10 cellular contexts compared by ENCODE assay signal in genomic region chr2:96534131-96534530, GRCh38. TPM values are rescaled to one million over a fixed set of nuclear protein-coding genes. Genes with fewer than 3 reads are reported as not detected.
A peak's percentile ranks its signal among the peaks of the same experiment; 100 is the strongest.
DNase-seq lines count a peak whose midpoint lies in the region; TF ChIP-seq lines count a peak whose summit lies in the region.
"Had no signal": no experiment of that assay in that cellular context is flagged by ENCODE, and none has a peak within 500 bp of the region (broad histone marks: within the 10 kb centered on the region; RNA-seq: fewer than 3 reads in every experiment).

No MANE protein-coding gene starts in this region.

- 87% methylated on average over 4 of the region's 4 CpGs; no CpG with 5 or more reads in 1 of the 2 experiments for WGBS in endodermal cell (ENCODE audit: insufficient coverage in 1 of 2, insufficient read length in 1 of 2), 2 experiments

- no peak overlapping the region for H3K4me3 Mint-ChIP-seq in endodermal cell
- H3K4me3 Mint-ChIP-seq: activated B cell treated with CpG ODN at 0.5 μM for 24 hours had no signal

- POLR2A ChIA-PET in PC-9 (lab: Charles Lee; ENCODE audit: unreplicated experiment) = no interaction called here

- no peaks in the 10 kb centered on the region for H3K36me3 Mint-ChIP-seq in endodermal cell (ENCODE audit: low read depth)

- peak overlapping the region; percentile 86 for H3K4me2 ChIP-seq in PC-9

- TF ChIP-seq POLR2A in breast epithelium (IDR thresholded peaks at IDR 0.05) = no peak

- CTCF ChIA-PET in PC-9 (lab: Charles Lee) = interaction anchor here (0.6 kb wide), 1 partner anchor 267 kb away, joined by 3 read pairs; no protein-coding TSS in a partner anchor

- peaks cover 32% of the 10 kb centered on the region for H3K27me3 Mint-ChIP-seq in endodermal cell (ENCODE audit: insufficient read depth)
- H3K27me3 Mint-ChIP-seq: activated B cell treated with CpG ODN at 0.5 μM for 24 hours had no signal

- H3K36me3 ChIP-seq in PC-9 (ENCODE audit: low read depth) = no peaks in the 10 kb centered on the region
- no peaks in the 10 kb centered on the region for H3K36me3 ChIP-seq in breast epithelium
- H3K36me3 ChIP-seq in muscle layer of colon (ENCODE audit: insufficient read depth, low read length) = no peaks in the 10 kb centered on the region
- no peaks in the 10 kb centered on the region for H3K36me3 ChIP-seq in endodermal cell (ENCODE audit: control insufficient read depth, insufficient read depth, low read length)
- no peaks in the 10 kb centered on the region for H3K36me3 ChIP-seq in BE2C

- TF ChIP-seq CTCF in PC-9 (conservative IDR thresholded peaks at IDR 0.05) = no peak
- no peak for TF ChIP-seq CTCF in breast epithelium (IDR thresholded peaks at IDR 0.05)
- TF ChIP-seq CTCF in endodermal cell (conservative IDR thresholded peaks at IDR 0.05) = no peak
- no peak for TF ChIP-seq CTCF in BE2C (IDR thresholded peaks at IDR 0.05; ENCODE audit: low read depth, low read length)

- H3K27ac Mint-ChIP-seq in endodermal cell = no peak overlapping the region

- no peaks in the 10 kb centered on the region for H3K9me3 ChIP-seq in PC-9 (ENCODE audit: insufficient read depth, low read depth)
- H3K9me3 ChIP-seq in breast epithelium = no peaks in the 10 kb centered on the region
- no peaks in the 10 kb centered on the region for H3K9me3 ChIP-seq in muscle layer of colon (ENCODE audit: low read length)
- H3K9me3 ChIP-seq in endodermal cell (ENCODE audit: control insufficient read depth, low read length) = no peaks in the 10 kb centered on the region
- no peaks in the 10 kb centered on the region for H3K9me3 ChIP-seq in BE2C

- intact Hi-C loops in PC-9 (cut with micrococcal nuclease; ENCODE audit: unreplicated experiment) = loop anchor here (5.0 kb wide), 2 partner anchors 227 to 283 kb away; partner anchors contain the start of genes CNNM3 and SNRNP200
- intact Hi-C loops in breast epithelium (cut with DNase I; ENCODE audit: low total_unique reads) = no loop called here

- H3K4me1 ChIP-seq in PC-9 (replicated peaks; ENCODE audit: insufficient read depth) (peaks cover 36% of the 10 kb centered on the region), breast epithelium (peaks cover 40 to 41% of the 10 kb centered on the region in 2 donors), muscle layer of colon (ENCODE audit: insufficient read depth, low read length) (peaks cover 50% of the 10 kb centered on the region), endodermal cell (ENCODE audit: control insufficient read depth, insufficient read depth, low read length) (no peaks in the 10 kb centered on the region), BE2C (no peaks in the 10 kb centered on the region)

- no peaks in the 10 kb centered on the region; the same call in 1 of the 2 replicates for H3K79me2 ChIP-seq in PC-9 (ENCODE audit: low read depth)

- DNase-seq in PC-9 (no peak), breast epithelium (ENCODE audit: low spot score in 2 of 2) (no peak), superior temporal gyrus (ENCODE audit: extremely low spot score) (peak; percentile 38), endodermal cell (no peak), BE2C (no peak)
- no peak for DNase-seq in activated CD4-positive, alpha-beta T cell treated with anti-CD3 and anti-CD28 coated beads, Interleukin-2, amount 50 U/mL, for 48 hours
- DNase-seq: activated B cell treated with CpG ODN at 0.5 μM for 24 hours, NCI-H446 had no signal

- no peak overlapping the region for H2AFZ ChIP-seq in PC-9

- H3K9me2 ChIP-seq in PC-9 (ENCODE audit: insufficient read depth) = no peaks in the 10 kb centered on the region

- no peak overlapping the region for H3K4me3 ChIP-seq in PC-9
- H3K4me3 ChIP-seq in breast epithelium = peak overlapping the region in 2 of 3 donors; percentile 7 to 34
- no peak overlapping the region for H3K4me3 ChIP-seq in muscle layer of colon (ENCODE audit: low read depth in 1 of 2, low read length in 2 of 2)
- H3K4me3 ChIP-seq in endodermal cell (ENCODE audit: low read length) = no peak overlapping the region
- no peak overlapping the region for H3K4me3 ChIP-seq in BE2C (ENCODE audit: low read depth, low read length)

- no TSS peak for BruUV-seq in PC-9 (replicated peaks; lab: Mats Ljungman, UMichigan)

- H3K9ac ChIP-seq in muscle layer of colon (ENCODE audit: low read length) = peak overlapping the region; percentile 25
- H3K9ac ChIP-seq in endodermal cell (ENCODE audit: extremely low read depth, low read length, poor library complexity, severe bottlenecking) = no peak overlapping the region

- peaks cover 28% of the 10 kb centered on the region for H3F3A ChIP-seq in PC-9 (ENCODE audit: insufficient read depth, low read depth)

- no peaks in the 10 kb centered on the region for H3K27me3 ChIP-seq in PC-9 (ENCODE audit: insufficient read depth, low read depth)
- H3K27me3 ChIP-seq in breast epithelium = no peaks in the 10 kb centered on the region
- H3K27me3 ChIP-seq in muscle layer of colon (ENCODE audit: control insufficient read depth in 1 of 2, insufficient read depth in 2 of 2, low read length in 2 of 2) = no peaks in the 10 kb centered on the region
- peaks cover 21% of the 10 kb centered on the region for H3K27me3 ChIP-seq in endodermal cell (ENCODE audit: control insufficient read depth, insufficient read depth, low read length, poor library complexity, severe bottlenecking)
- peaks cover 13% of the 10 kb centered on the region for H3K27me3 ChIP-seq in BE2C

- H3K4me1 Mint-ChIP-seq in endodermal cell = peaks cover 12% of the 10 kb centered on the region

- H3K27ac ChIP-seq in PC-9 (peak overlapping the region; percentile 59; the same call in 1 of the 2 replicates), breast epithelium (peak overlapping the region; percentile 95 to 98), muscle layer of colon (ENCODE audit: low read depth, low read length) (peak overlapping the region; percentile 83), endodermal cell (ENCODE audit: low read depth, low read length) (no peak overlapping the region)

- H3K9me3 Mint-ChIP-seq in endodermal cell = no peaks in the 10 kb centered on the region
- H3K9me3 Mint-ChIP-seq: activated B cell treated with CpG ODN at 0.5 μM for 24 hours had no signal

- no peaks in the 10 kb centered on the region for H4K20me1 ChIP-seq in PC-9 (ENCODE audit: insufficient read depth)

RNA-seq across cellular contexts. Expression of gene ARID5A, which starts 2.4 kb away (rescaled TPM):
- 5.1 and 6.0 TPM in 2 replicates for total RNA-seq in PC-9 (2021)
- 100 to 1,000 TPM in 1 of 3 donors, 10 to 100 TPM in 2; 18.9 to 132 (median 56.4) TPM for total RNA-seq in breast epithelium
- 1 to 10 TPM; 1.8 to 3.5 TPM for total RNA-seq in endodermal cell
- 6.4 TPM for polyA plus RNA-seq in endodermal cell (2013, experiment 1 of 2)
- polyA plus RNA-seq in endodermal cell (2013, experiment 2 of 2) = 6.9 TPM
- polyA plus RNA-seq in BE2C (2012; ENCODE audit: insufficient read depth, insufficient read length, low read depth) = 0.43 TPM

RNA-seq across cellular contexts. Expression of gene NEURL3, which starts 29.0 kb away (rescaled TPM):
- total RNA-seq in PC-9 (2021) = 0.48 and 0.63 TPM in 2 replicates
- 1 to 10 TPM in 2 of 3 donors, not detected in 1; 4.3 to 6.1 TPM for total RNA-seq in breast epithelium
- not detected for total RNA-seq in endodermal cell
- not detected for polyA plus RNA-seq in endodermal cell (2013, experiment 1 of 2)
- polyA plus RNA-seq in endodermal cell (2013, experiment 2 of 2) = not detected
- polyA plus RNA-seq in BE2C (2012; ENCODE audit: insufficient read depth, insufficient read length, low read depth) = not detected
- total RNA-seq: activated B cell treated with CpG ODN at 0.5 μM for 24 hours, cerebellum had no signal

Comparison
In these comparisons a context has a peak if more than half of its experiments do, and no peak if none do; other contexts are left out.
1. H3K4me3 ChIP-seq: peak in breast epithelium (2 of 3); none in PC-9 (single experiment), muscle layer of colon (0 of 2), endodermal cell (single experiment) and BE2C (single experiment).